ENCODE assay signal across 10 cellular contexts in the genomic region with DNA sequence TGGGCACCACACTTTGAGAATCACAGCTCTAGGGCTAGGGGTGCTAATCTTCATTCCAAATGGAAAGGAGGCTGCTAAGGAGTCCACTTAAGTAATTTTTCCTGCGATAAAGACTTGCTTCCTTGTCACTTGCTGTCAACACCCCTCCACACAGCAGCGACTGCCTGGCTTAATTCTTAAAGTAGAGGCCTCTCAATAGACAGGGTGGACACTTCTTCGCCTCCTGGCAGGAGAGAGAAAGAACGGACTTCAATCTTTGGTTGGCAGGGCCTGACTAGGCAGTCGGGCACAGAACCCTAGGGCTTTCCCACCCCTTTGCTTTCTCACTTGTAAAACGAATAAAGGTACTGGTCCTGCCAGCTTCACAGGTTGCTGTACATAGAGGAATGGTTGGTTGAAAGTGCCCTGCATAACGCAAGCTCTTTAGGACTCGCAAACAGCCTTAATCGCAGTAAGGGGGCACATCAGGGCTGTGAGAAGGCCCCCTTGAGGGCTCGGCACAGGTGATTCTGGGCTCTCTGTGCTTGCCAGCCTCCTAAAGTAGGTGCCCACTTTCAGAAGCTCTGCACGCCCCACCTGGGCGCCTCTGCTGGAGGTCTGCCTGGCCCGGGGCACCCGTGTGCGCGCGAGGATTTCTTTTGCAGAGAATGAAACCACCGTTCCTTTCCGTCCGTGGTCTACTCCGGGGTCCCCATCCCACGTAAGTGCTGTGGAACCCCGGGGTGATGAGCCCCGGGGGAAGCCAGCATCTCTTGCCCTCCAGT. TPM values are rescaled to one million over a fixed set of nuclear protein-coding genes. Genes with fewer than 3 reads are reported as not detected.
DNase-seq lines count a peak whose midpoint lies in the region; ATAC-seq, FAIRE-seq and TF ChIP-seq lines count a peak whose summit lies in the region.
"Had no signal": no experiment of that assay in that cellular context is flagged by ENCODE, and none has a peak within 500 bp of the region (broad histone marks: within the 10 kb centered on the region; RNA-seq: fewer than 3 reads in every experiment).

No MANE protein-coding gene starts in this region.

- H2AFZ ChIP-seq in endothelial cell of umbilical vein (ENCODE audit: low read depth, low read length) = peak overlapping the region; percentile 87
- H2AFZ ChIP-seq in PC-3 (ENCODE audit: low read length) = no peak overlapping the region

- H3K36me3 Mint-ChIP-seq in naive thymus-derived CD4-positive, alpha-beta T cell = no peaks in the 10 kb centered on the region

- H3K27me3 ChIP-seq in heart right ventricle = peaks cover 0 to 26% (median 0%) of the 10 kb centered on the region in 7 donors
- no peaks in the 10 kb centered on the region for H3K27me3 ChIP-seq in endothelial cell of umbilical vein (ENCODE audit: control insufficient read depth in 2 of 2, insufficient read depth in 2 of 2, low read length in 2 of 2)
- peaks cover 0 to 7% of the 10 kb centered on the region in 2 donors for H3K27me3 ChIP-seq in naive thymus-derived CD4-positive, alpha-beta T cell (ENCODE audit: control insufficient read depth in 2 of 2, insufficient read depth in 2 of 2, low read length in 2 of 2)
- no peaks in the 10 kb centered on the region for H3K27me3 ChIP-seq in vagina
- 0 out of 2 replicates have a peak, but pooled peaks cover 6% of the 10 kb centered on the region for H3K27me3 ChIP-seq in PC-3 (ENCODE audit: low read length)

- intact Hi-C loops in heart right ventricle (cut with DNase I) (loop anchor here in 3 of 10 donors (1.0 to 5.0 kb wide), 2 partner anchors 36 to 46 kb away; partner anchors contain the start of gene CD34 (in 2 of the 3)), Right ventricle myocardium superior (cut with DNase I) (loop anchor here (5.0 kb wide), 1 partner anchor 51 kb away; no protein-coding TSS in a partner anchor), endothelial cell of umbilical vein (cut with micrococcal nuclease) (no loop called here), vagina (cut with DNase I) (no loop called here), PC-3 (cut with micrococcal nuclease) (no loop called here)
- intact Hi-C loops in naive thymus-derived CD4-positive, alpha-beta T cell (cut with micrococcal nuclease) = no loop called here

- BruUV-seq in endothelial cell of umbilical vein (replicated peaks; lab: Mats Ljungman, UMichigan) = no TSS peak
- BruUV-seq in PC-3 (replicated peaks; lab: Mats Ljungman, UMichigan) = no TSS peak

- no peak for DNase-seq in heart right ventricle
- no peak for DNase-seq in Right ventricle myocardium superior
- no peak for DNase-seq in endothelial cell of umbilical vein (ENCODE audit: low read depth, low spot score)
- DNase-seq in naive thymus-derived CD4-positive, alpha-beta T cell = no peak
- DNase-seq in vagina (ENCODE audit: extremely low spot score in 2 of 2) = no peak
- no peak for DNase-seq in pons (ENCODE audit: low spot score)
- no peak for DNase-seq in PC-3
- DNase-seq in AML-193 (lab: John Stamatoyannopoulos, UW) = no peak

- H3K27me3 Mint-ChIP-seq in naive thymus-derived CD4-positive, alpha-beta T cell = peaks cover 25 to 82% (median 48%) of the 10 kb centered on the region in 5 donors

- CTCF ChIA-PET in endothelial cell of umbilical vein (lab: Charles Lee) = interaction anchor here (1.4 to 3.9 kb wide), 3 partner anchors 13 to 73 kb away, joined by 3 to 35 read pairs (median 22); no protein-coding TSS in a partner anchor
- CTCF ChIA-PET in naive thymus-derived CD4-positive, alpha-beta T cell (lab: Charles Lee) = interaction anchor here (1.2 kb wide), 1 partner anchor 15 kb away, joined by 6 read pairs; no protein-coding TSS in a partner anchor
- CTCF ChIA-PET in PC-3 (lab: Charles Lee) = no interaction called here

- peak overlapping the region; percentile 8 for H3K9ac ChIP-seq in endothelial cell of umbilical vein (replicated peaks; ENCODE audit: extremely low read depth, insufficient read depth, low read length)
- no peak overlapping the region for H3K9ac ChIP-seq in PC-3 (ENCODE audit: low read length)

- dilution Hi-C loops in endothelial cell of umbilical vein (cut with MboI; ENCODE audit: extremely low pct_ligation_motif_present, low sequenced_read_pairs) = no loop called here

- H3F3A ChIP-seq in PC-3 (ENCODE audit: low read length, unreplicated experiment) = no peaks in the 10 kb centered on the region

- H3K36me3 ChIP-seq in heart right ventricle (no peaks in the 10 kb centered on the region), endothelial cell of umbilical vein (ENCODE audit: control insufficient read depth in 2 of 2, extremely low read depth in 1 of 2, insufficient read depth in 2 of 2, low read length in 2 of 2) (no peaks in the 10 kb centered on the region), vagina (no peaks in the 10 kb centered on the region), PC-3 (ENCODE audit: low read depth, low read length) (no peaks in the 10 kb centered on the region)
- H3K36me3 ChIP-seq in naive thymus-derived CD4-positive, alpha-beta T cell (ENCODE audit: control insufficient read depth in 2 of 3, insufficient read depth in 3 of 3, low read length in 3 of 3) = no peaks in the 10 kb centered on the region

- TF ChIP-seq CTCF in heart right ventricle (IDR thresholded peaks at IDR 0.05) (no peak), endothelial cell of umbilical vein (IDR thresholded peaks at IDR 0.05; ENCODE audit: extremely low read depth in 1 of 2, insufficient read depth in 1 of 2, low read depth in 1 of 2, low read length in 2 of 2) (no peak), vagina (IDR thresholded peaks at IDR 0.05) (no peak), PC-3 (conservative IDR thresholded peaks at IDR 0.05; ENCODE audit: low read depth, low read length) (no peak)

- whole genome bisulfite sequencing in heart right ventricle, 2 donors = 28 to 36% methylated on average over 24 of the region's 24 CpGs

- H3K9me3 ChIP-seq in heart right ventricle (peaks cover 0 to 9% (median 0%) of the 10 kb centered on the region in 11 donors), endothelial cell of umbilical vein (replicated peaks; ENCODE audit: control insufficient read depth, insufficient read depth, low read length) (no peaks in the 10 kb centered on the region), vagina (no peaks in the 10 kb centered on the region), PC-3 (ENCODE audit: low read length) (no peaks in the 10 kb centered on the region)
- H3K9me3 ChIP-seq in naive thymus-derived CD4-positive, alpha-beta T cell (ENCODE audit: control insufficient read depth in 2 of 3, low read length in 3 of 3) = no peaks in the 10 kb centered on the region

- H3K79me2 ChIP-seq in endothelial cell of umbilical vein (ENCODE audit: control insufficient read depth, insufficient read depth, low read length) = no peaks in the 10 kb centered on the region
- no peaks in the 10 kb centered on the region for H3K79me2 ChIP-seq in PC-3 (ENCODE audit: low read length)

- no peaks in the 10 kb centered on the region for H3K9me3 Mint-ChIP-seq in naive thymus-derived CD4-positive, alpha-beta T cell

- FAIRE-seq in endothelial cell of umbilical vein (lab: Jason Lieb, UNC) = no peak
- FAIRE-seq: D721Med, HTR-8/SVneo had no signal

- H3K4me3 Mint-ChIP-seq in naive thymus-derived CD4-positive, alpha-beta T cell = peak overlapping the region in 9 of 10 donors; percentile 7 to 74 (median 47)

- H3K4me1 Mint-ChIP-seq in naive thymus-derived CD4-positive, alpha-beta T cell = peaks cover 6 to 12% (median 9%) of the 10 kb centered on the region in 7 donors

- POLR2A ChIA-PET in endothelial cell of umbilical vein (lab: Charles Lee) (no interaction called here), PC-3 (lab: Charles Lee; ENCODE audit: unreplicated experiment) (no interaction called here)
- POLR2A ChIA-PET in naive thymus-derived CD4-positive, alpha-beta T cell (lab: Charles Lee) = no interaction called here

- H3K27ac ChIP-seq in heart right ventricle (peak overlapping the region; percentile 76 to 98 (median 94)), endothelial cell of umbilical vein (ENCODE audit: insufficient read depth, low read depth, low read length) (no peak overlapping the region), vagina (peak overlapping the region; percentile 95), PC-3 (ENCODE audit: low read length) (no peak overlapping the region)
- H3K27ac ChIP-seq in naive thymus-derived CD4-positive, alpha-beta T cell (ENCODE audit: low read depth, low read length) = no peak overlapping the region

- ATAC-seq in heart right ventricle = no peak
- no peak for ATAC-seq in Right ventricle myocardium superior (ENCODE audit: poor library complexity)
- no peak for ATAC-seq in naive thymus-derived CD4-positive, alpha-beta T cell
- ATAC-seq in PC-3 = no peak

- peak overlapping the region in 9 of 10 donors; percentile 35 to 62 (median 57) for H3K4me3 ChIP-seq in heart right ventricle
- peak overlapping the region in 1 of 3 experiments; percentile 16 for H3K4me3 ChIP-seq in endothelial cell of umbilical vein (replicated peaks in 1 of 3; ENCODE audit: insufficient read depth in 1 of 3, low read depth in 1 of 3, low read length in 3 of 3)
- H3K4me3 ChIP-seq in naive thymus-derived CD4-positive, alpha-beta T cell (ENCODE audit: low read length) = peak overlapping the region; percentile 27
- peak overlapping the region; percentile 50 to 60 for H3K4me3 ChIP-seq in vagina
- no peak overlapping the region for H3K4me3 ChIP-seq in PC-3 (ENCODE audit: low read length)

- H4K20me1 ChIP-seq in endothelial cell of umbilical vein (replicated peaks; ENCODE audit: control insufficient read depth, extremely low read depth, insufficient read depth, low read length) (no peaks in the 10 kb centered on the region), PC-3 (ENCODE audit: low read length) (no peaks in the 10 kb centered on the region)

- H3K4me1 ChIP-seq in heart right ventricle (peaks cover 24 to 78% (median 42%) of the 10 kb centered on the region in 9 donors), endothelial cell of umbilical vein (ENCODE audit: control insufficient read depth, extremely low read depth, insufficient read depth, low read length) (peaks cover 24% of the 10 kb centered on the region), vagina (peaks cover 39% of the 10 kb centered on the region), PC-3 (ENCODE audit: insufficient read depth, low read length) (peaks cover 7% of the 10 kb centered on the region)
- H3K4me1 ChIP-seq in naive thymus-derived CD4-positive, alpha-beta T cell (ENCODE audit: control insufficient read depth in 2 of 2, insufficient read depth in 2 of 2, low read length in 2 of 2) = peaks cover 3 to 5% of the 10 kb centered on the region in 2 donors

- TF ChIP-seq POLR2A in endothelial cell of umbilical vein (IDR thresholded peaks at IDR 0.05; ENCODE audit: low read depth, low read length) (no peak), vagina (IDR thresholded peaks at IDR 0.05) (no peak)

- H3K27ac Mint-ChIP-seq in naive thymus-derived CD4-positive, alpha-beta T cell = no peak overlapping the region

- peak overlapping the region; percentile 11 for H3K4me2 ChIP-seq in endothelial cell of umbilical vein (ENCODE audit: insufficient read depth, low read length)
- no peak overlapping the region for H3K4me2 ChIP-seq in PC-3 (ENCODE audit: low read length)

- H3K9me1 ChIP-seq in endothelial cell of umbilical vein (replicated peaks; ENCODE audit: control insufficient read depth, extremely low read depth, insufficient read depth, low read length) = no peaks in the 10 kb centered on the region

- no peaks in the 10 kb centered on the region for H3K9me2 ChIP-seq in PC-3 (replicated peaks; ENCODE audit: low read length)

RNA-seq across cellular contexts. Expression of gene CD34, which starts 47.6 kb away (rescaled TPM):
- total RNA-seq in heart right ventricle = 10 to 100 TPM; 44.7 to 97.0 (median 59.2) TPM
- 10 to 100 TPM; 38.8 to 48.0 TPM for polyA plus RNA-seq in heart right ventricle
- 72.5 TPM for total RNA-seq in Right ventricle myocardium superior
- 115 and 174 TPM in 2 replicates for total RNA-seq in endothelial cell of umbilical vein
- polyA plus RNA-seq in endothelial cell of umbilical vein = 102 and 136 TPM in 2 replicates
- 39.5 and 65.4 TPM in 2 replicates for polyA plus RNA-seq in endothelial cell of umbilical vein (2011; cell fraction: cytosol; rRNA removed)
- polyA plus RNA-seq in endothelial cell of umbilical vein (2011; cell fraction: nucleus; rRNA removed) = 32.2 and 55.6 TPM in 2 replicates
- 16.9 and 23.7 TPM in 2 replicates for polyA plus RNA-seq in endothelial cell of umbilical vein (2012)
- polyA minus RNA-seq in endothelial cell of umbilical vein = 87.5 and 111 TPM in 2 replicates
- not detected for polyA minus RNA-seq in endothelial cell of umbilical vein (2011; cell fraction: cytosol; rRNA and poly(A)+ RNA removed)
- polyA minus RNA-seq in endothelial cell of umbilical vein (2011; cell fraction: nucleus; rRNA and poly(A)+ RNA removed) = 19.8 and 20.0 TPM in 2 replicates
- 1 to 10 TPM in 1 of 5 experiments, under 1 TPM in 3, not detected in 1; 0.02 to 3.4 (median 0.39) TPM for total RNA-seq in naive thymus-derived CD4-positive, alpha-beta T cell
- not detected for polyA plus RNA-seq in naive thymus-derived CD4-positive, alpha-beta T cell
- 57.5 TPM for total RNA-seq in vagina
- not detected in 2 replicates for total RNA-seq in PC-3 (2014; rRNA removed)

Comparison
In these comparisons a context has a peak if more than half of its experiments do, and no peak if none do; other contexts are left out.
1. H3K27ac ChIP-seq: peak in heart right ventricle (10 of 10) and vagina (single experiment); none in endothelial cell of umbilical vein (single experiment), naive thymus-derived CD4-positive, alpha-beta T cell (single experiment) and PC-3 (single experiment).
2. RNA of gene CD34, which starts 47.6 kb away (total RNA-seq): 115 to 174 TPM in endothelial cell of umbilical vein, 72.5 TPM in Right ventricle myocardium superior (single experiment), 44.7 to 97.0 TPM in heart right ventricle and 57.5 TPM in vagina (single experiment); 0.02 to 3.4 TPM in naive thymus-derived CD4-positive, alpha-beta T cell and not detected in PC-3; every median in the first group is over 10 times any median in the second.